In genomic region chr10:11058965-11059364, GRCh38 we compare ENCODE assay signal across 20 cellular contexts. TPM values are rescaled to one million over a fixed set of nuclear protein-coding genes. Genes with fewer than 3 reads are reported as not detected.
DNase-seq lines count a peak whose midpoint lies in the region; ATAC-seq and TF ChIP-seq lines count a peak whose summit lies in the region.
"Had no signal": no experiment of that assay in that cellular context is flagged by ENCODE, and none has a peak within 500 bp of the region (broad histone marks: within the 10 kb centered on the region; RNA-seq: fewer than 3 reads in every experiment).

No MANE protein-coding gene starts in this region.

- peak overlapping the region in 1 of 12 donors; percentile 15 for H3K27ac ChIP-seq in heart left ventricle
- H3K27ac ChIP-seq: HL-60, psoas muscle had no signal

- H3K9me3 ChIP-seq in heart left ventricle: peaks cover 0 to 7% (median 0%) of the 10 kb centered on the region in 12 donors
- H3K9me3 ChIP-seq: psoas muscle had no signal

- no peaks in the 10 kb centered on the region for H3K27me3 ChIP-seq in heart left ventricle

- DNase-seq in heart left ventricle (no peak), Right ventricle myocardium inferior (ENCODE audit: missing footprints) (no peak), choroid plexus epithelial cell (ENCODE audit: low read depth) (peak; percentile 48), islet precursor cell (peak; percentile 62), T-helper 1 cell (no peak)
- no peak for DNase-seq in activated CD4-positive, alpha-beta T cell treated with anti-CD3 and anti-CD28 coated beads, Interleukin-2, amount 50 U/mL, for 4 hours
- DNase-seq: activated CD8-positive, alpha-beta T cell treated with anti-CD3 and anti-CD28 coated beads, Interleukin-2, amount 10 ng/mL, durations not matched to agents 7 days and 5 days; aorta; GDM1; Karpas-422; kidney; NCI-H1694 treated with DMSO at 0.1 percent for 48 hours; NCI-H510A treated with DMSO at 0.1 percent for 48 hours; OCI-M1; psoas muscle; stimulated activated CD4-positive, alpha-beta T cell treated with anti-CD3 and anti-CD28 coated beads, Interleukin-15, amount 100 ng/mL, for 24 hours had no signal

- no peak for TF ChIP-seq POLR2A in heart left ventricle (IDR thresholded peaks at IDR 0.05)

- 83 to 91% (median 88%) methylated on average over 8 of the region's 8 CpGs for WGBS in heart left ventricle, 4 donors

- TF ChIP-seq CTCF in heart left ventricle (IDR thresholded peaks at IDR 0.05) (no peak), choroid plexus epithelial cell (conservative IDR thresholded peaks at IDR 0.05; ENCODE audit: low read depth, low read length) (no peak)

- H3K36me3 ChIP-seq in heart left ventricle: no peaks in the 10 kb centered on the region

- H3K4me1 ChIP-seq in heart left ventricle: peaks cover 0 to 52% (median 29%) of the 10 kb centered on the region in 12 donors

- ATAC-seq in heart left ventricle (peak in 3 of 4 donors; percentile 7 to 48 (median 48)), Right ventricle myocardium inferior (no peak), GM18861 (IDR thresholded peaks at IDR 0.05; ENCODE audit: unreplicated experiment) (no peak), HG03280 (IDR thresholded peaks at IDR 0.05; ENCODE audit: unreplicated experiment) (no peak)
- ATAC-seq: activated CD8-positive, alpha-beta T cell treated with anti-CD3 and anti-CD28 coated beads, Interleukin-2, amount 10 ng/mL, durations not matched to agents 7 days and 5 days; SK-N-SH treated with all-trans-retinoic acid at 6 μM for 48 hours had no signal

- H3K4me3 ChIP-seq in heart left ventricle: no peak overlapping the region
- H3K4me3 ChIP-seq in choroid plexus epithelial cell (ENCODE audit: low read depth, low read length): no peak overlapping the region
- H3K4me3 ChIP-seq: psoas muscle had no signal

- intact Hi-C loops in heart left ventricle (cut with DNase I) (loop anchor here in 1 of 10 donors (10.0 kb wide), 1 partner anchor 106 kb away; no protein-coding TSS in a partner anchor), Right ventricle myocardium inferior (cut with DNase I) (no loop called here)

RNA-seq across cellular contexts. Expression of gene CELF2, which starts 41.3 kb away (rescaled TPM):
- total RNA-seq in heart left ventricle: 100 to 1,000 TPM in 1 of 9 donors, 10 to 100 TPM in 8; 61.2 to 103 (median 73.3) TPM
- 10 to 100 TPM; 14.2 to 33.3 TPM for polyA plus RNA-seq in heart left ventricle
- 71.2 TPM for total RNA-seq in Right ventricle myocardium inferior

Comparison
In these comparisons a context has a peak if more than half of its experiments do, and no peak if none do; other contexts are left out.
1. ATAC-seq: peak in heart left ventricle (3 of 4); none in Right ventricle myocardium inferior (single experiment), GM18861 (single experiment) and HG03280 (single experiment).
2. DNase-seq: peak in choroid plexus epithelial cell (single experiment) and islet precursor cell (single experiment); none in heart left ventricle (0 of 5), Right ventricle myocardium inferior (single experiment), T-helper 1 cell (0 of 5) and activated CD4-positive, alpha-beta T cell treated with anti-CD3 and anti-CD28 coated beads, Interleukin-2, amount 50 U/mL, for 4 hours (0 of 2).